Comparison of ENCODE assay signal across 11 cellular contexts in genomic region chr11:67404515-67405195, GRCh38. TPM values are rescaled to one million over a fixed set of nuclear protein-coding genes. Genes with fewer than 3 reads are reported as not detected.
A peak's percentile ranks its signal among the peaks of the same experiment; 100 is the strongest.
DNase-seq lines count a peak whose midpoint lies in the region; ATAC-seq and TF ChIP-seq lines count a peak whose summit lies in the region.
"Had no signal": no experiment of that assay in that cellular context is flagged by ENCODE, and none has a peak within 500 bp of the region (broad histone marks: within the 10 kb centered on the region; RNA-seq: fewer than 3 reads in every experiment).

No MANE protein-coding gene starts in this region.

- peaks cover 53% of the 10 kb centered on the region for H3F3A ChIP-seq in SU-DHL-6 (ENCODE audit: insufficient read depth)

- no peaks in the 10 kb centered on the region for H4K20me1 ChIP-seq in SU-DHL-6 (ENCODE audit: low read depth, low read length)

- TF ChIP-seq CTCF in SU-DHL-6 (IDR thresholded peaks at IDR 0.05; ENCODE audit: insufficient read depth, low read length, poor library complexity, severe bottlenecking), result no peak

- H3K79me2 ChIP-seq in SU-DHL-6 (ENCODE audit: insufficient read depth, low read length), result peaks cover 15% of the 10 kb centered on the region

- peak overlapping the region; percentile 87 for H3K27ac ChIP-seq in SU-DHL-6 (ENCODE audit: low read depth, low read length)
- H3K27ac ChIP-seq: cardiac muscle cell, ovary had no signal

- H3K36me3 Mint-ChIP-seq in central memory CD8-positive, alpha-beta T cell (ENCODE audit: insufficient read depth), result peaks cover 50% of the 10 kb centered on the region

- H3K4me3 Mint-ChIP-seq in central memory CD8-positive, alpha-beta T cell, result peak overlapping the region; percentile 87

- no peak for ATAC-seq in central memory CD8-positive, alpha-beta T cell (replicated peaks; ENCODE audit: extremely low read depth, poor library complexity, severe bottlenecking)
- ATAC-seq: heart right ventricle had no signal

- peak overlapping the region; percentile 83 for H3K4me2 ChIP-seq in SU-DHL-6 (ENCODE audit: low read depth, low read length, poor library complexity, severe bottlenecking)

- peaks cover 62% of the 10 kb centered on the region for H3K4me1 Mint-ChIP-seq in central memory CD8-positive, alpha-beta T cell

- H3K36me3 ChIP-seq in SU-DHL-6 (ENCODE audit: low read length), result no peaks in the 10 kb centered on the region
- H3K36me3 ChIP-seq: cardiac muscle cell, ovary had no signal

- peak overlapping the region; percentile 94 for H3K27ac Mint-ChIP-seq in central memory CD8-positive, alpha-beta T cell (ENCODE audit: low read depth)

- no peaks in the 10 kb centered on the region for H3K27me3 ChIP-seq in SU-DHL-6 (ENCODE audit: low read length)
- H3K27me3 ChIP-seq: cardiac muscle cell, ovary had no signal

- H3K9ac ChIP-seq in SU-DHL-6 (ENCODE audit: low read length), result peak overlapping the region; percentile 79

- H3K4me3 ChIP-seq in GM08714 (ENCODE audit: low read length) (peak overlapping the region; percentile 78; the same call in 1 of the 2 replicates), SU-DHL-6 (ENCODE audit: insufficient read depth, low read length, poor library complexity, severe bottlenecking) (peak overlapping the region; percentile 63)
- H3K4me3 ChIP-seq: cardiac muscle cell, ovary had no signal

- no peak overlapping the region for H2AFZ ChIP-seq in SU-DHL-6 (ENCODE audit: low read depth, low read length, severe bottlenecking)

- H3K9me2 ChIP-seq in SU-DHL-6 (replicated peaks; ENCODE audit: insufficient read depth, low read length), result no peaks in the 10 kb centered on the region

- no peak for DNase-seq in central memory CD8-positive, alpha-beta T cell (ENCODE audit: low spot score in 2 of 2)
- peak; percentile 47 to 64 for DNase-seq in stimulated activated CD4-positive, alpha-beta T cell treated with anti-CD3 and anti-CD28 coated beads, Interleukin-4, amount 100 ng/mL, for 4 hours
- DNase-seq in NCI-H82 (lab: John Stamatoyannopoulos, UW) (no peak), ureter (ENCODE audit: low spot score) (no peak), NCI-H82 treated with DMSO at 0.1 percent for 48 hours (lab: John Stamatoyannopoulos, UW; ENCODE audit: unreplicated experiment) (no peak), SIG-M5 treated with dmso at 0.1 percent for 504 hours (lab: John Stamatoyannopoulos, UW; ENCODE audit: unreplicated experiment) (no peak)
- DNase-seq: heart right ventricle had no signal

- no peaks in the 10 kb centered on the region for H3K27me3 Mint-ChIP-seq in central memory CD8-positive, alpha-beta T cell

- no peaks in the 10 kb centered on the region for H3K9me3 Mint-ChIP-seq in central memory CD8-positive, alpha-beta T cell

- H3K9me3 ChIP-seq in SU-DHL-6 (ENCODE audit: insufficient read depth, low read length), result no peaks in the 10 kb centered on the region
- H3K9me3 ChIP-seq: heart right ventricle, ovary had no signal

RNA-seq across cellular contexts. Expression of gene TBC1D10C, which starts 0.8 kb away (rescaled TPM):
- 3.6 TPM for total RNA-seq in ureter
- total RNA-seq: cardiac muscle cell had no signal

RNA-seq across cellular contexts. Expression of gene PPP1CA, which starts 3.0 kb away (rescaled TPM):
- total RNA-seq in ureter, result 124 TPM

RNA-seq across cellular contexts. Expression of gene CARNS1, which starts 10.8 kb away (rescaled TPM):
- 1.3 TPM for total RNA-seq in ureter

RNA-seq across cellular contexts. Expression of gene RAD9A, which starts 12.9 kb away (rescaled TPM):
- total RNA-seq in ureter, result 26.1 TPM

RNA-seq across cellular contexts. Expression of gene RPS6KB2, which starts 23.6 kb away (rescaled TPM):
- total RNA-seq in ureter, result 44.8 TPM

Comparison
In these comparisons a context has a peak if more than half of its experiments do, and no peak if none do; other contexts are left out.
1. DNase-seq: peak in stimulated activated CD4-positive, alpha-beta T cell treated with anti-CD3 and anti-CD28 coated beads, Interleukin-4, amount 100 ng/mL, for 4 hours (2 of 2); none in central memory CD8-positive, alpha-beta T cell (0 of 2), NCI-H82 (single experiment), ureter (single experiment), NCI-H82 treated with DMSO at 0.1 percent for 48 hours (single experiment) and SIG-M5 treated with dmso at 0.1 percent for 504 hours (single experiment).